Comparison of ENCODE assay signal across 8 cellular contexts in the genomic region with DNA sequence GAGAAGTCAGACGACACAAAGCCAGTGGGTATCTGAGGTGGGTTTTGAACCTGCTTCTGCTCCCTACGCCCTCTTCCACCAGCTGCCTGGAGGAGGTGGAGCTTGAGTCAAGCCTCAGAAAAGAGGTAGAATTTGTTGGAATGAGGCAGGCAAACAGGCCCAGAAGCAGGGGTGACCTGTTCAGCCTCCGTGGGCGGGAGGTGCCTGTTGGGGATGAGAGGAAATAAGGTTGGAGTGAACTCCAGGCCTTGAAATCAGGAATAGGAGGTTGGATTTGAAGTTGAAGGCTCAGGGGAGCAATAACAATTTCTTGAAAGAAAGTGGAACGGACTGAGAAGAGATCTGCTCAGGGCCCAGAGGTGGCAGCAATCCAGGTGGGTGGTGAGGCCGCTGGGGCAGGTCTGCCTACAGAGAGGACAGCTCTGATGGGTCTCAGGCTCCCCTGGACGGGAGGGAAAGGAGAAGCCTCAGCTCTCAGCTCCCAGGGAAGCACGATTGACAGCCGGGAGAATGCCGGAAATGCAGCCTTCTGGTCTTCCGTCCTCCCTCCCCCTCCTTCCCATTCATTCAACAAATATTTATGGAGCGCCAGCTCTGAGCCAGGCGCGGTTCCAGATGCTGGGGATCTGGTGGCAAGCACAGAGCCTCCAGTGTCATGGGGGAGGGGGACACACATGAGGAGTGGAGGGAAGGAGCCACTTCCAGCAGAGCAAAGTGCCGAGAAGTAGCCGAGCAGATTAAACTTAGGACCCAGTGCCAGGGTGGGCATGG.
DNase-seq lines count a peak whose midpoint lies in the region; ATAC-seq and TF ChIP-seq lines count a peak whose summit lies in the region.

No MANE protein-coding gene starts in this region.

- peaks cover 77% of the 10 kb centered on the region for H3K4me1 Mint-ChIP-seq in nephron

- H3K27me3 ChIP-seq in dorsolateral prefrontal cortex = peaks cover 0 to 82% (median 25%) of the 10 kb centered on the region in 45 donors

- H3K4me3 ChIP-seq in coronary artery = peak overlapping the region; percentile 9
- H3K4me3 ChIP-seq in dorsolateral prefrontal cortex = peak overlapping the region in 1 of 59 donors; percentile 10

- H3K4me3 Mint-ChIP-seq in nephron = peak overlapping the region; percentile 89 to 95 (median 93)

- TF ChIP-seq CTCF in coronary artery (IDR thresholded peaks at IDR 0.05) (no peak), nephron (IDR thresholded peaks at IDR 0.05; ENCODE audit: unreplicated experiment in 3 of 3) (no peak), dorsolateral prefrontal cortex (IDR thresholded peaks at IDR 0.05 in 54 of 56, conservative IDR thresholded peaks at IDR 0.05 in 2 of 56; ENCODE audit: low read depth in 1 of 56, partially characterized antibody in 56 of 56) (no peak)

- no peaks in the 10 kb centered on the region for H3K9me3 Mint-ChIP-seq in nephron

- intact Hi-C loops in dorsolateral prefrontal cortex (cut with DNase I) = no loop called here

- peaks cover 32% of the 10 kb centered on the region for H3K36me3 Mint-ChIP-seq in nephron (ENCODE audit: low read depth)

- H3K27me3 Mint-ChIP-seq in nephron (ENCODE audit: low read depth) = peaks cover 13% of the 10 kb centered on the region

- peak overlapping the region; percentile 62 to 82 (median 69) for H3K27ac Mint-ChIP-seq in nephron

- ATAC-seq in HG02981 (IDR thresholded peaks at IDR 0.05; ENCODE audit: unreplicated experiment) (no peak), GM18909 (IDR thresholded peaks at IDR 0.05; ENCODE audit: poor library complexity, unreplicated experiment) (no peak)

- peak; percentile 66 for DNase-seq in COR-L47 (lab: John Stamatoyannopoulos, UW)
- DNase-seq in NCI-H1694 (lab: John Stamatoyannopoulos, UW) = peak; percentile 50
- DNase-seq in coronary artery (ENCODE audit: low spot score) = no peak
- no peak for DNase-seq in dorsolateral prefrontal cortex
- no peak for DNase-seq in stimulated activated CD4-positive, alpha-beta T cell treated with anti-CD3 and anti-CD28 coated beads, Interleukin-4, amount 100 ng/mL, for 1 hour

- H3K27ac ChIP-seq in coronary artery = peak overlapping the region in 1 of 2 donors; percentile 36
- H3K27ac ChIP-seq in dorsolateral prefrontal cortex = no peak overlapping the region

Comparison
In these comparisons a context has a peak if more than half of its experiments do, and no peak if none do; other contexts are left out.
1. DNase-seq: peak in COR-L47 (single experiment) and NCI-H1694 (single experiment); none in coronary artery (single experiment), dorsolateral prefrontal cortex (0 of 10) and stimulated activated CD4-positive, alpha-beta T cell treated with anti-CD3 and anti-CD28 coated beads, Interleukin-4, amount 100 ng/mL, for 1 hour (single experiment).